ENCODE assay signal across 1 cellular context in genomic region chr10:114117728-114118127, GRCh38.
TF ChIP-seq lines count a peak whose summit lies in the region.

No MANE protein-coding gene starts in this region.

TF ChIP-seq in GM23338, 12 proteins besides CTCF, POLR2A, EP300 and RAD21 (continued from another document):
- TF ChIP-seq ZNF462 (CRISPR knock-in tag; IDR thresholded peaks at IDR 0.05) (no peak), EZH2phosphoT487 (IDR thresholded peaks at IDR 0.05; ENCODE audit: unreplicated experiment) (no peak), CREB1 (CRISPR knock-in tag; IDR thresholded peaks at IDR 0.05; ENCODE audit: low read depth) (no peak)
